Comparison of ENCODE assay signal across 8 cellular contexts in genomic region chr19:19627716-19628498, GRCh38. TPM values are rescaled to one million over a fixed set of nuclear protein-coding genes. Genes with fewer than 3 reads are reported as not detected.
DNase-seq lines count a peak whose midpoint lies in the region; ATAC-seq, FAIRE-seq and TF ChIP-seq lines count a peak whose summit lies in the region.

Gene LPAR2, minus strand, starts transcription at chr19:19628220. Its CDS starts 945 bp downstream, at chr19:19627275.

- ATAC-seq in right lobe of liver = peak; percentile 66 to 77 (median 68)
- ATAC-seq in HepG2 = no peak
- ATAC-seq in HG03571 (IDR thresholded peaks at IDR 0.05; ENCODE audit: unreplicated experiment) = peak; percentile 71

- TF ChIP-seq RAD21 in HepG2 (CRISPR knock-in tag; IDR thresholded peaks at IDR 0.05) = no peak

- H4K20me1 ChIP-seq in HepG2 (ENCODE audit: insufficient read depth, low read length) = no peaks in the 10 kb centered on the region

- H3K36me3 ChIP-seq in right lobe of liver (no peaks in the 10 kb centered on the region), HepG2 (replicated peaks in 1 of 2; ENCODE audit: control insufficient read depth in 1 of 2, insufficient read depth in 2 of 2, low read length in 2 of 2) (no peaks in the 10 kb centered on the region), MG63 (no peaks in the 10 kb centered on the region; the same call in 1 of the 2 replicates)

- no peak for TF ChIP-seq POLR2A in right lobe of liver (IDR thresholded peaks at IDR 0.05)
- TF ChIP-seq POLR2A in HepG2 (IDR thresholded peaks at IDR 0.05; ENCODE audit: insufficient read depth in 1 of 2, low read depth in 2 of 2, low read length in 2 of 2) = no peak
- TF ChIP-seq POLR2A in lower leg skin (IDR thresholded peaks at IDR 0.05) = no peak

- H3K27me3 ChIP-seq in right lobe of liver (no peaks in the 10 kb centered on the region), HepG2 (ENCODE audit: control insufficient read depth in 1 of 2, insufficient read depth in 2 of 2, low read length in 2 of 2) (no peaks in the 10 kb centered on the region), MG63 (no peaks in the 10 kb centered on the region)

- POLR2A ChIA-PET in HepG2 (lab: Yijun Ruan, JAX) = no interaction called here

- no peaks in the 10 kb centered on the region for H3K79me2 ChIP-seq in HepG2 (ENCODE audit: insufficient read depth, low read length)

- H3K4me1 ChIP-seq in right lobe of liver (peaks cover 0 to 10% (median 0%) of the 10 kb centered on the region in 4 donors), HepG2 (ENCODE audit: insufficient read depth, low read length) (no peaks in the 10 kb centered on the region)

- TF ChIP-seq EP300 in HepG2 (IDR thresholded peaks at IDR 0.05; ENCODE audit: low read depth in 2 of 2, low read length in 2 of 2) (no peak), HepG2 (CRISPR knock-in tag; IDR thresholded peaks at IDR 0.05; ENCODE audit: borderline replicate concordance) (no peak)

- H3K9me3 ChIP-seq in right lobe of liver = no peaks in the 10 kb centered on the region
- no peaks in the 10 kb centered on the region for H3K9me3 ChIP-seq in HepG2 (ENCODE audit: low read length)
- no peaks in the 10 kb centered on the region for H3K9me3 ChIP-seq in MG63

- CTCF ChIA-PET in HepG2 (lab: Yijun Ruan, JAX; ENCODE audit: low intra/inter-chr PET ratio, low total read pairs) = no interaction called here

- H3K4me2 ChIP-seq in HepG2 (ENCODE audit: low read depth, low read length) = no peak within 1 kb of the TSS

- H3K9ac ChIP-seq in HepG2 (ENCODE audit: insufficient read depth, low read depth, low read length) = no peak within 1 kb of the TSS

- intact Hi-C loops in right lobe of liver (cut with DNase I) = no loop called here
- intact Hi-C loops in HepG2 (cut with micrococcal nuclease; ENCODE audit: unreplicated experiment) = no loop called here
- intact Hi-C loops in lower leg skin (cut with DNase I; ENCODE audit: low total_unique reads) = no loop called here

- peak within 1 kb of the TSS; percentile 25 to 49 (median 31) for H3K4me3 ChIP-seq in right lobe of liver
- no peak within 1 kb of the TSS for H3K4me3 ChIP-seq in HepG2 (replicated peaks in 1 of 3; ENCODE audit: insufficient read depth in 1 of 3, low read depth in 2 of 3, low read length in 3 of 3)
- H3K4me3 ChIP-seq in lower leg skin (ENCODE audit: low read depth, poor library complexity, severe bottlenecking) = peak within 1 kb of the TSS; percentile 29
- no peak within 1 kb of the TSS for H3K4me3 ChIP-seq in MG63

- H2AFZ ChIP-seq in HepG2 (ENCODE audit: low read length) = no peak within 1 kb of the TSS

- DNase-seq in right lobe of liver (no peak), HepG2 (ENCODE audit: low spot score) (no peak), T-helper 9 cell (peak; percentile 80), T47D (ENCODE audit: low read depth in 1 of 2, low spot score in 1 of 2) (peak; percentile 82 to 93), lower leg skin (ENCODE audit: low spot score in 2 of 2) (no peak), MG63 (no peak)
- DNase-seq in stimulated activated CD8-positive, alpha-beta memory T cell treated with anti-CD3 and anti-CD28 coated beads, Interleukin-2, amount 100 ng/mL, for 1 hour (ENCODE audit: low read depth in 2 of 2) = peak; percentile 49 to 63

- 8% methylated on average over 7 of the region's 84 CpGs for WGBS in right lobe of liver (ENCODE audit: insufficient coverage, low coverage, low lambda C conversion rate, missing lambda C conversion rate)
- 80% methylated on average over 52 of the region's 84 CpGs for WGBS in HepG2 (ENCODE audit: low lambda C conversion rate)
- WGBS in lower leg skin, 2 donors = 1% methylated on average over 25 to 44 of the region's 84 CpGs

- FAIRE-seq in HepG2 (lab: Jason Lieb, UNC) = no peak

- in situ Hi-C loops in HepG2 (cut with HindIII; ENCODE audit: extremely low pct_ligation_motif_present, low pct_unique_long_range_greater_than_20kb) = no loop called here
- in situ Hi-C loops in T47D (cut with HindIII; ENCODE audit: low pct_unique_long_range_greater_than_20kb, low sequenced_read_pairs) = no loop called here

- no TSS peak for BruUV-seq in HepG2 (replicated peaks; lab: Mats Ljungman, UMichigan)

- no peak within 1 kb of the TSS for H3K27ac ChIP-seq in right lobe of liver
- no peak within 1 kb of the TSS for H3K27ac ChIP-seq in HepG2 (ENCODE audit: extremely low read length, insufficient read depth, low read length)

- no peak for TF ChIP-seq CTCF in right lobe of liver (IDR thresholded peaks at IDR 0.05)
- TF ChIP-seq CTCF in HepG2 (CRISPR knock-in tag; IDR thresholded peaks at IDR 0.05) = no peak
- no peak for TF ChIP-seq CTCF in lower leg skin (IDR thresholded peaks at IDR 0.05)

TF ChIP-seq in HepG2, 621 proteins besides CTCF, POLR2A, EP300 and RAD21:
- no peak for TF ChIP-seq THAP7 (CRISPR knock-in tag; IDR thresholded peaks at IDR 0.05)
- no peak for TF ChIP-seq ZNF597 (CRISPR knock-in tag; IDR thresholded peaks at IDR 0.05)

RNA-seq across cellular contexts. Expression of gene LPAR2, which starts in this region (rescaled TPM):
- total RNA-seq in right lobe of liver = 1 to 10 TPM; 1.7 to 2.7 (median 2.2) TPM
- 0.72 and 0.86 TPM in 2 replicates for total RNA-seq in HepG2 (2016; rRNA removed; fragmentation: Illumina TruSeq; extraction: Trizol)
- total RNA-seq in HepG2 (2016; cell fraction: cytosol; rRNA removed; fragmentation: Illumina TruSeq; extraction: Trizol; ENCODE audit: low read depth) = not detected in 2 replicates
- 0.27 and 0.82 TPM in 2 replicates for total RNA-seq in HepG2 (2016; cell fraction: insoluble cytoplasmic fraction; rRNA removed; fragmentation: Illumina TruSeq; extraction: Trizol)
- 0.19 TPM in 1 of 2 replicates, not detected in the other for total RNA-seq in HepG2 (2016; cell fraction: membrane; rRNA removed; fragmentation: Illumina TruSeq; extraction: Trizol)
- total RNA-seq in HepG2 (2016; cell fraction: nucleus; rRNA removed; fragmentation: Illumina TruSeq; extraction: Trizol) = 0.50 and 1.2 TPM in 2 replicates
- polyA plus RNA-seq in HepG2 (2011; rRNA removed) = 3.6 TPM in 2 replicates
- 0.54 and 0.72 TPM in 2 replicates for polyA plus RNA-seq in HepG2 (2011; cell fraction: cytosol; rRNA removed)
- polyA plus RNA-seq in HepG2 (2011; cell fraction: nucleus; rRNA removed) = 37.6 and 51.5 TPM in 2 replicates
- 4.0 and 4.3 TPM in 2 replicates for polyA plus RNA-seq in HepG2 (2012)
- 0.12 and 0.14 TPM in 2 replicates for polyA plus RNA-seq in HepG2 (2016; cell fraction: cytosol; fragmentation: Illumina TruSeq; extraction: Trizol; ENCODE audit: low read depth)
- 0.24 and 0.39 TPM in 2 replicates for polyA plus RNA-seq in HepG2 (2016; cell fraction: insoluble cytoplasmic fraction; fragmentation: Illumina TruSeq; extraction: Trizol; ENCODE audit: low read depth)
- not detected in 2 replicates for polyA plus RNA-seq in HepG2 (2016; cell fraction: membrane; fragmentation: Illumina TruSeq; extraction: Trizol; ENCODE audit: low read depth)
- 6.2 and 6.6 TPM in 2 replicates for polyA plus RNA-seq in HepG2 (2016; cell fraction: nucleus; fragmentation: Illumina TruSeq; extraction: Trizol; ENCODE audit: insufficient read depth, low read depth)
- polyA minus RNA-seq in HepG2 (2011; rRNA and poly(A)+ RNA removed; ENCODE audit: low replicate concordance) = 1.3 and 4.7 TPM in 2 replicates
- polyA minus RNA-seq in HepG2 (2011; cell fraction: cytosol; rRNA and poly(A)+ RNA removed) = not detected in 2 replicates
- 1.6 and 5.4 TPM in 2 replicates for polyA minus RNA-seq in HepG2 (2011; cell fraction: nucleus; rRNA and poly(A)+ RNA removed)
- 10 to 100 TPM; 16.5 to 31.6 (median 28.2) TPM for total RNA-seq in lower leg skin
- total RNA-seq in MG63 (2014; rRNA removed; shearing (Covaris generic); ENCODE audit: low replicate concordance) = 0.79 TPM in 1 of 2 replicates, not detected in the other

Comparison
In these comparisons a context has a peak if more than half of its experiments do, and no peak if none do; other contexts are left out.
1. H3K4me3 ChIP-seq: peak in right lobe of liver (3 of 3) and lower leg skin (single experiment); none in HepG2 (0 of 3) and MG63 (single experiment).
2. DNase-seq: peak in T-helper 9 cell (single experiment), T47D (2 of 2) and stimulated activated CD8-positive, alpha-beta memory T cell treated with anti-CD3 and anti-CD28 coated beads, Interleukin-2, amount 100 ng/mL, for 1 hour (2 of 2); none in right lobe of liver (0 of 3), HepG2 (single experiment), lower leg skin (0 of 2) and MG63 (single experiment).